9 cellular contexts compared by ENCODE assay signal in the genomic region with DNA sequence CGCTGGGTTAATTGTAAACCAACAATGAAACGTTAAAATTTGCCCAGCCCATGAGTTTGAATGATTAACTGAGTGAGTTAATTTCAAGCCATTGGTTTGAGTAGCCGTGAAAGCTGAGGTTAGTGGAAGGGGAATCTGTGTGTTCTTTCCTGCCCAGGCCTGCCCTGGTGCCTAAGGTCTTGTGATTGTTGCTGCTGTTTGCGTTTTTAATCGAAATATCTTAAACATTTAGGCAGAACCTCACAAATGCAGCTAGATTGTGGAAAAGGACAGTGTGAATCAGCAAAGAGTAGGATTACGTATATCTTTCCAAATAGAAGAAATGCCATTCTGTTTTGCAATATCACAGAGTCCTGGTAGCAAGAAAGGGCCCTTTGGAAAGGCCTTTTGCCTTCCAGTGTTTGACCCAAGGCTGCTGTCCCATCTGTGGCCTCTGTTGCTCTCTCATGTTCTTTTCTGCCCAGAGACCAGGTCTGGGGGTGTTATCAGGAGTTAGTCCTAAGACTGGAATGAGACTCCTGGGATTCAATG.
DNase-seq lines count a peak whose midpoint lies in the region; ATAC-seq, FAIRE-seq and TF ChIP-seq lines count a peak whose summit lies in the region.
"Had no signal": no experiment of that assay in that cellular context is flagged by ENCODE, and none has a peak within 500 bp of the region (broad histone marks: within the 10 kb centered on the region; RNA-seq: fewer than 3 reads in every experiment).

No MANE protein-coding gene starts in this region.

- peaks cover 1% of the 10 kb centered on the region for H3K9me3 ChIP-seq in osteoblast (ENCODE audit: low read depth, low read length)
- H3K9me3 ChIP-seq in A673 (ENCODE audit: low read depth, low read length, poor library complexity, severe bottlenecking): peaks cover 8% of the 10 kb centered on the region

- peak overlapping the region; percentile 35 for H2AFZ ChIP-seq in osteoblast (ENCODE audit: low read length)

- intact Hi-C loops in A673 (cut with micrococcal nuclease; ENCODE audit: unreplicated experiment): no loop called here
- intact Hi-C loops in head of caudate nucleus (cut with DNase I): no loop called here

- ATAC-seq in GM18873 (IDR thresholded peaks at IDR 0.05; ENCODE audit: low FRiP score, unreplicated experiment) (peak; percentile 42), HG03196 (IDR thresholded peaks at IDR 0.05; ENCODE audit: unreplicated experiment) (peak; percentile 49)

- H3K4me3 ChIP-seq in bronchial epithelial cell (ENCODE audit: low read depth, low read length): no peak overlapping the region
- no peak overlapping the region for H3K4me3 ChIP-seq in osteoblast (ENCODE audit: insufficient read depth, low read length)
- H3K4me3 ChIP-seq in A673 (ENCODE audit: low read depth, low read length, poor library complexity, severe bottlenecking): no peak overlapping the region

- no TSS peak for BruUV-seq in A673 (replicated peaks; lab: Mats Ljungman, UMichigan)

- H3K4me2 ChIP-seq in osteoblast (ENCODE audit: insufficient read depth, low read length): no peak overlapping the region

- H3K27me3 ChIP-seq in bronchial epithelial cell (ENCODE audit: control insufficient read depth, insufficient read depth, low read length) (no peaks in the 10 kb centered on the region), osteoblast (ENCODE audit: insufficient read depth, low read length) (no peaks in the 10 kb centered on the region), A673 (replicated peaks; ENCODE audit: insufficient read depth, low read depth, low read length, poor library complexity) (no peaks in the 10 kb centered on the region)

- no peaks in the 10 kb centered on the region for H3K79me2 ChIP-seq in osteoblast (ENCODE audit: insufficient read depth, low read length)

- POLR2A ChIA-PET in A673 (lab: Charles Lee; ENCODE audit: low non-redundant PET): no interaction called here

- H3K4me1 ChIP-seq in osteoblast (ENCODE audit: insufficient read depth, low read length) (peaks cover 7% of the 10 kb centered on the region), A673 (ENCODE audit: insufficient read depth, low read length, poor library complexity, severe bottlenecking) (peaks cover 19% of the 10 kb centered on the region)

- TF ChIP-seq CTCF in bronchial epithelial cell (IDR thresholded peaks at IDR 0.05; ENCODE audit: insufficient read depth, low read length, severe bottlenecking): no peak
- TF ChIP-seq CTCF in osteoblast (IDR thresholded peaks at IDR 0.05; ENCODE audit: extremely low read depth, low read depth, low read length): no peak
- no peak for TF ChIP-seq CTCF in A673 (conservative IDR thresholded peaks at IDR 0.05; ENCODE audit: low read depth, low read length)

- no peaks in the 10 kb centered on the region for H3K36me3 ChIP-seq in bronchial epithelial cell (ENCODE audit: control insufficient read depth, insufficient read depth, low read length)
- H3K36me3 ChIP-seq in osteoblast (ENCODE audit: insufficient read depth, low read length): no peaks in the 10 kb centered on the region
- H3K36me3 ChIP-seq in A673 (ENCODE audit: insufficient read depth, low read length, poor library complexity, severe bottlenecking): no peaks in the 10 kb centered on the region

- no peaks in the 10 kb centered on the region for H4K20me1 ChIP-seq in osteoblast (ENCODE audit: insufficient read depth, low read length)

- DNase-seq in bronchial epithelial cell (ENCODE audit: low read depth) (peak; percentile 97), osteoblast (ENCODE audit: insufficient read length, low spot score, missing footprints) (no peak), HUDEP-2 (lab: John Stamatoyannopoulos, UW; ENCODE audit: unreplicated experiment in 76 of 76) (no peak), A673 (ENCODE audit: low spot score) (no peak), head of caudate nucleus (no peak)
- DNase-seq in activated CD4-positive, alpha-beta T cell treated with anti-CD3 and anti-CD28 coated beads, Interleukin-2, amount 50 U/mL, for 4 hours: no peak
- DNase-seq: naive B cell had no signal

- peak; percentile 72 for FAIRE-seq in bronchial epithelial cell (lab: Jason Lieb, UNC)

- CTCF ChIA-PET in A673 (lab: Charles Lee): no interaction called here

- peak overlapping the region; percentile 41 for H3K27ac ChIP-seq in osteoblast (ENCODE audit: low read depth, low read length)
- no peak overlapping the region for H3K27ac ChIP-seq in A673 (ENCODE audit: low read depth, low read length, poor library complexity, severe bottlenecking)
